25 cellular contexts compared by ENCODE assay signal in genomic region chr9:100499866-100500265, GRCh38. TPM values are rescaled to one million over a fixed set of nuclear protein-coding genes. Genes with fewer than 3 reads are reported as not detected.
"Had no signal": no experiment of that assay in that cellular context is flagged by ENCODE, and none has a peak within 500 bp of the region (broad histone marks: within the 10 kb centered on the region; RNA-seq: fewer than 3 reads in every experiment).

No MANE protein-coding gene starts in this region.

- DNase-seq: cortex of kidney; effector memory CD8-positive, alpha-beta T cell; foreskin fibroblast; gastrocnemius medialis; head of caudate nucleus; natural killer cell; occipital lobe; ovary; posterior cingulate gyrus; retina; right lobe of liver; small intestine; stimulated activated CD4-positive, alpha-beta T cell treated with anti-CD3 and anti-CD28 coated beads, Interleukin-15, amount 100 ng/mL, for 24 hours; stimulated activated CD4-positive, alpha-beta T cell treated with anti-CD3 and anti-CD28 coated beads, Interleukin-2, amount 100 ng/mL, for 48 hours; stimulated activated naive CD4-positive, alpha-beta T cell; stimulated activated naive CD8-positive, alpha-beta T cell treated with anti-CD3 and anti-CD28 coated beads, Interleukin-15, amount 100 ng/mL, for 72 hours; transverse colon had no signal

- H3K27me3 ChIP-seq: gastrocnemius medialis, ovary, right lobe of liver, suprapubic skin, transverse colon, vagina had no signal

- H3K9me3 ChIP-seq: gastrocnemius medialis, ovary, right lobe of liver, suprapubic skin, transverse colon, vagina had no signal

- H3K4me3 ChIP-seq: gastrocnemius medialis, lung, ovary, right lobe of liver, suprapubic skin, transverse colon, vagina had no signal

- H3K4me1 ChIP-seq: gastrocnemius medialis, right lobe of liver, suprapubic skin, transverse colon, vagina had no signal

- FAIRE-seq: keratinocyte, small intestine had no signal

- H3K36me3 ChIP-seq: gastrocnemius medialis, ovary, right lobe of liver, suprapubic skin, transverse colon, vagina had no signal

- H3K27ac ChIP-seq: gastrocnemius medialis, ovary, right lobe of liver, suprapubic skin, transverse colon, vagina had no signal

RNA-seq across cellular contexts. Expression of gene TMEFF1, which starts 26.9 kb away (rescaled TPM):
- total RNA-seq: esophagus mucosa, gastrocnemius medialis, liver, mononuclear cell, transverse colon, ureter, vagina had no signal
